Comparison of ENCODE assay signal across 18 cellular contexts in the genomic region with DNA sequence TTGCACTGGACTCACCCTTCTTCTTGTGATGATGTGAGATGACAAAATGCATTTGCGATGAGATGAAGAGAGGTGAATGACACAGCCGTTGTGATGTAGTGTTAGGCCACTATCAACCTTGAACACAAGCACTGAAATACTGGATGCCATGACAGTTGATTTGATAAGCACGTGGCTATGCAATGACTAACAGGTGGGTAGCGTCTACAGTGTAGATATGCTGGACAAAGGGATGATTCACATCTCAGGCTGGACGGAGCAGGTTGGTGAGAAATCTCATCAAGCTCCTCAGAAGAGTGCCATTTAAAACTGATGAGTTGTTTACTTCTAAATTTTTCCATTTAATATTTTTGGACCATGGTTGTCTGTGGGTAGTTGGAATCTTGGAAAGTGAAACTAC.
"Had no signal": no experiment of that assay in that cellular context is flagged by ENCODE, and none has a peak within 500 bp of the region (broad histone marks: within the 10 kb centered on the region; RNA-seq: fewer than 3 reads in every experiment).

No MANE protein-coding gene starts in this region.

- H3K9me3 Mint-ChIP-seq: activated B cell treated with CpG ODN at 0.5 μM for 24 hours; activated CD8-positive, alpha-beta T cell treated with anti-CD3 and anti-CD28 coated beads for 36 hours; activated T-cell treated with anti-CD3 and anti-CD28 coated beads, Interleukin-2, amount 50 U/mL, for 4 hours had no signal

- H3K27ac ChIP-seq: left ventricle myocardium inferior, neutrophil, tibial nerve had no signal

- H3K4me3 ChIP-seq: left ventricle myocardium inferior, tibial nerve had no signal

- H3K27me3 ChIP-seq: neutrophil, tibial nerve had no signal

- H3K4me1 Mint-ChIP-seq: activated B cell treated with CpG ODN at 0.5 μM for 24 hours, natural killer cell had no signal

- H3K27ac Mint-ChIP-seq: activated B cell treated with CpG ODN at 0.5 μM for 24 hours; activated CD8-positive, alpha-beta T cell treated with anti-CD3 and anti-CD28 coated beads for 36 hours; activated naive CD8-positive, alpha-beta T cell; natural killer cell; progenitor cell of endocrine pancreas had no signal

- H3K4me1 ChIP-seq: left ventricle myocardium inferior, tibial nerve had no signal

- H3K36me3 Mint-ChIP-seq: activated naive CD8-positive, alpha-beta T cell; natural killer cell had no signal

- H3K27me3 Mint-ChIP-seq: activated B cell treated with CpG ODN at 0.5 μM for 24 hours; activated CD8-positive, alpha-beta T cell treated with anti-CD3 and anti-CD28 coated beads for 36 hours; activated naive CD8-positive, alpha-beta T cell had no signal

- DNase-seq: activated B cell treated with CpG ODN at 0.5 μM for 24 hours; activated CD4-positive, alpha-beta T cell treated with anti-CD3 and anti-CD28 coated beads for 48 hours; activated CD8-positive, alpha-beta T cell treated with anti-CD3 and anti-CD28 coated beads for 36 hours; activated effector memory CD4-positive, alpha-beta T cell treated with Interleukin-2 at 50 U/mL for 16 hours; activated T-cell treated with anti-CD3 and anti-CD28 coated beads, Interleukin-2, amount 50 U/mL, for 4 hours; hippocampal formation; left ventricle myocardium inferior; mesenchymal stem cell; natural killer cell; right cardiac atrium; small intestine; stimulated activated CD4-positive, alpha-beta T cell treated with anti-CD3 and anti-CD28 coated beads, Interleukin-4, amount 100 ng/mL, for 24 hours; stimulated activated naive CD4-positive, alpha-beta T cell; T-helper 2 cell had no signal

- H3K4me3 Mint-ChIP-seq: activated B cell treated with CpG ODN at 0.5 μM for 24 hours; activated CD8-positive, alpha-beta T cell treated with anti-CD3 and anti-CD28 coated beads for 36 hours; activated naive CD8-positive, alpha-beta T cell; activated T-cell treated with anti-CD3 and anti-CD28 coated beads, Interleukin-2, amount 50 U/mL, for 4 hours; natural killer cell had no signal

- H3K9me3 ChIP-seq: left ventricle myocardium inferior, neutrophil, tibial nerve had no signal

- ATAC-seq: activated CD8-positive, alpha-beta T cell treated with anti-CD3 and anti-CD28 coated beads for 36 hours; activated T-cell treated with anti-CD3 and anti-CD28 coated beads, Interleukin-2, amount 50 U/mL, for 4 hours; natural killer cell; right cardiac atrium had no signal

- H3K36me3 ChIP-seq: left ventricle myocardium inferior, neutrophil, tibial nerve had no signal
